ENCODE assay signal across 18 cellular contexts in the genomic region with DNA sequence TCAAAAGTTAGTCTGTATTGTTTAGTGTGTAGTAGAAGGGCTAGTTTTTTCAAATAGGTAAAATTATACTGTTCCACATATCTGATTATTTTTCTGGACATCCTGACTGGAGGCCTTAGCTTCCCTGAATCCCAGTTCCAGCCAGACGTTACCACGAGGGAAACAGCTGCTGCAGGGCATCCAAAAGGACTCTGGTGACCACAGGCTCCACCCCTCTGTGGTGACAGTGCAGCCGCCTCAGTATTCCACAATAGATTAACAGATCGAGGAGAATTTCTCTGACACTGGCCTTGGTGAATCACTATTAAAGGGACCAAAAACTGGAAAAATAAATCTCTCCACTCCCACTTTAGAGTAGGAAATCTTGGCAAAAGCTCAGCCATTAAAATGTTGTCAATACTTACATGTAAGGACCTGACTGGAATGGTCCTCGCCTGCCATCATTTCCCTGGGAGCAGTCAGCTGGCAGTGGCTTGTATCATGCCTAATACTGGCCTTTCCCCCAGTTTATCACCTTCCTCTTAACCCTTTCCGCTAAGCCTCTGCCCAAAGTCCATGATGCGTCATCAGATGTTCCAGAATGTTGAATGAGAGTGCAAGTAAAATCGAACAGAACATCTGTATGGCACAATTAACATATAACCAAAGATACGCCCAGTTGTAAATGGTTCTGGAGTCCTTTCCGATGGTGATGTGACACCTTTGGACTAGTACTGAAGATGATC. TPM values are rescaled to one million over a fixed set of nuclear protein-coding genes. Genes with fewer than 3 reads are reported as not detected.
DNase-seq lines count a peak whose midpoint lies in the region; ATAC-seq, FAIRE-seq and TF ChIP-seq lines count a peak whose summit lies in the region.
"Had no signal": no experiment of that assay in that cellular context is flagged by ENCODE, and none has a peak within 500 bp of the region (broad histone marks: within the 10 kb centered on the region; RNA-seq: fewer than 3 reads in every experiment).

No MANE protein-coding gene starts in this region.

- no peaks in the 10 kb centered on the region for H3K9me3 ChIP-seq in SK-N-SH
- H3K9me3 ChIP-seq: colonic mucosa, stomach had no signal

- H3K9ac ChIP-seq in SK-N-SH, result no peak overlapping the region

- ATAC-seq in SK-N-SH treated with all-trans-retinoic acid at 6 μM for 48 hours (no peak; the same call in 2 of the 3 replicates), HG03175 (IDR thresholded peaks at IDR 0.05; ENCODE audit: unreplicated experiment) (no peak)

- H3K36me3 ChIP-seq in SK-N-SH (replicated peaks in 1 of 2; ENCODE audit: control insufficient read depth in 1 of 2, insufficient read depth in 2 of 2, low read length in 1 of 2), result peaks cover 2 to 8% of the 10 kb centered on the region in 2 experiments
- H3K36me3 ChIP-seq: colonic mucosa had no signal

- peaks cover 2% of the 10 kb centered on the region for H3K9me3 Mint-ChIP-seq in glutamatergic neuron (ENCODE audit: unreplicated experiment)
- H3K9me3 Mint-ChIP-seq: immature natural killer cell, memory B cell had no signal

- DNase-seq in SK-N-SH (peak; percentile 37), SK-MEL-5 (ENCODE audit: low read depth, low spot score) (peak; percentile 40), glutamatergic neuron (peak; percentile 59), urothelium cell line (ENCODE audit: low spot score) (peak; percentile 11), NCI-H446 (lab: John Stamatoyannopoulos, UW) (no peak), NCI-H1436 treated with DMSO at 0.1 percent for 48 hours (lab: John Stamatoyannopoulos, UW) (no peak)
- DNase-seq: activated CD4-positive, alpha-beta T cell treated with anti-CD3 and anti-CD28 coated beads for 1 hour; activated CD8-positive, alpha-beta memory T cell treated with anti-CD3 and anti-CD28 coated beads, Interleukin-2, amount 50 U/mL, for 4 hours; activated naive CD4-positive, alpha-beta T cell; aorta; colonic mucosa; COR-L47; immature natural killer cell; stomach had no signal

- H3K36me3 Mint-ChIP-seq in glutamatergic neuron (ENCODE audit: unreplicated experiment), result peaks cover 4% of the 10 kb centered on the region
- H3K36me3 Mint-ChIP-seq: immature natural killer cell, memory B cell had no signal

- peak overlapping the region; percentile 30 for H3K27ac Mint-ChIP-seq in glutamatergic neuron (ENCODE audit: unreplicated experiment)
- H3K27ac Mint-ChIP-seq: immature natural killer cell, memory B cell had no signal

- H3K4me3 ChIP-seq in SK-N-SH (ENCODE audit: low read depth in 2 of 2, low read length in 1 of 2), result no peak overlapping the region
- H3K4me3 ChIP-seq: colonic mucosa, stomach had no signal

- 84% methylated on average over 8 of the region's 10 CpGs for WGBS in SK-N-SH (ENCODE audit: low lambda C conversion rate)

- H3K4me2 ChIP-seq in SK-N-SH, result no peak overlapping the region

- CTCF ChIA-PET in SK-N-SH (lab: Yijun Ruan, JAX), result interaction anchor here (1.8 kb wide), 1 partner anchor 11 kb away, joined by 7 read pairs; no protein-coding TSS in a partner anchor

- no peak overlapping the region for H3K27ac ChIP-seq in SK-N-SH (ENCODE audit: low read depth in 2 of 2, low read length in 1 of 2)
- H3K27ac ChIP-seq: colonic mucosa, stomach had no signal

- H3K4me3 Mint-ChIP-seq in glutamatergic neuron (ENCODE audit: unreplicated experiment), result no peak overlapping the region
- H3K4me3 Mint-ChIP-seq: immature natural killer cell, memory B cell had no signal

- H2AFZ ChIP-seq in SK-N-SH (ENCODE audit: low read depth), result no peak overlapping the region

- FAIRE-seq in urothelium cell line (lab: Jason Lieb, UNC), result no peak
- FAIRE-seq: endothelial cell of umbilical vein had no signal

- H3K27me3 ChIP-seq in SK-N-SH (ENCODE audit: insufficient read depth), result no peaks in the 10 kb centered on the region
- H3K27me3 ChIP-seq: colonic mucosa, stomach had no signal

- no peaks in the 10 kb centered on the region for H3K79me2 ChIP-seq in SK-N-SH (ENCODE audit: insufficient read depth)

- peaks cover 30% of the 10 kb centered on the region for H3K4me1 Mint-ChIP-seq in glutamatergic neuron (ENCODE audit: low read depth, unreplicated experiment)
- H3K4me1 Mint-ChIP-seq: immature natural killer cell, memory B cell had no signal

- POLR2A ChIA-PET in SK-N-SH (lab: Yijun Ruan, JAX), result no interaction called here

- TF ChIP-seq CTCF in SK-N-SH (IDR thresholded peaks at IDR 0.05), result no peak
- TF ChIP-seq CTCF in glutamatergic neuron (IDR thresholded peaks at IDR 0.05; ENCODE audit: partially characterized antibody, unreplicated experiment), result no peak

- no peaks in the 10 kb centered on the region for H3K9me2 ChIP-seq in SK-N-SH

- in situ Hi-C loops in SK-MEL-5 (cut with HindIII; ENCODE audit: low pct_unique_long_range_greater_than_20kb, low sequenced_read_pairs), result no loop called here

- no peaks in the 10 kb centered on the region for H4K20me1 ChIP-seq in SK-N-SH (ENCODE audit: insufficient read depth)

- no peaks in the 10 kb centered on the region for H3F3A ChIP-seq in SK-N-SH (replicated peaks; ENCODE audit: insufficient read depth)

- no peak for TF ChIP-seq RAD21 in SK-N-SH (IDR thresholded peaks at IDR 0.05; ENCODE audit: low read length)

- peaks cover 0 to 12% of the 10 kb centered on the region in 2 experiments; a peak in 1 of 4 replicates for H3K4me1 ChIP-seq in SK-N-SH (ENCODE audit: control insufficient read depth in 1 of 2, insufficient read depth in 2 of 2, low read depth in 1 of 2, low read length in 1 of 2)
- H3K4me1 ChIP-seq: colonic mucosa, stomach had no signal

- peaks cover 2% of the 10 kb centered on the region for H3K27me3 Mint-ChIP-seq in glutamatergic neuron (ENCODE audit: unreplicated experiment)

- no peak for TF ChIP-seq EP300 in SK-N-SH (IDR thresholded peaks at IDR 0.05; ENCODE audit: borderline replicate concordance in 1 of 2, low read depth in 1 of 2, low read length in 1 of 2)

TF ChIP-seq in SK-N-SH, 30 proteins besides CTCF, POLR2A, EP300 and RAD21:
- TF ChIP-seq CHD2 (IDR thresholded peaks at IDR 0.05; ENCODE audit: low read length, partially characterized antibody) (no peak), FOXM1 (IDR thresholded peaks at IDR 0.05; ENCODE audit: low read depth) (no peak), MXI1 (IDR thresholded peaks at IDR 0.05; ENCODE audit: low read depth, low read length) (0 out of 2 replicates have a peak, but pooled peaks have one; percentile 21)

TF ChIP-seq in SK-N-SH treated with all-trans-retinoic acid at 6 μM for 48 hours, 23 proteins besides CTCF, POLR2A, EP300 and RAD21 (continues in another document):
- TF ChIP-seq TOX (CRISPR knock-in tag; IDR thresholded peaks at IDR 0.05; ENCODE audit: borderline replicate concordance), result no peak
- TF ChIP-seq ZFP3 (CRISPR knock-in tag; IDR thresholded peaks at IDR 0.05), result no peak
- TF ChIP-seq, protein P1, sequence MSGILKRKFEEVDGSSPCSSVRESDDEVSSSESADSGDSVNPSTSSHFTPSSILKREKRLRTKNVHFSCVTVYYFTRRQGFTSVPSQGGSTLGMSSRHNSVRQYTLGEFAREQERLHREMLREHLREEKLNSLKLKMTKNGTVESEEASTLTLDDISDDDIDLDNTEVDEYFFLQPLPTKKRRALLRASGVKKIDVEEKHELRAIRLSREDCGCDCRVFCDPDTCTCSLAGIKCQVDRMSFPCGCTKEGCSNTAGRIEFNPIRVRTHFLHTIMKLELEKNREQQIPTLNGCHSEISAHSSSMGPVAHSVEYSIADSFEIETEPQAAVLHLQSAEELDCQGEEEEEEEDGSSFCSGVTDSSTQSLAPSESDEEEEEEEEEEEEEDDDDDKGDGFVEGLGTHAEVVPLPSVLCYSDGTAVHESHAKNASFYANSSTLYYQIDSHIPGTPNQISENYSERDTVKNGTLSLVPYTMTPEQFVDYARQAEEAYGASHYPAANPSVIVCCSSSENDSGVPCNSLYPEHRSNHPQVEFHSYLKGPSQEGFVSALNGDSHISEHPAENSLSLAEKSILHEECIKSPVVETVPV (CRISPR knock-in tag; IDR thresholded peaks at IDR 0.05), result no peak
- no peak for TF ChIP-seq ZNF8 (CRISPR knock-in tag; IDR thresholded peaks at IDR 0.05)
- TF ChIP-seq OSR1 (CRISPR knock-in tag; IDR thresholded peaks at IDR 0.05), result no peak
- TF ChIP-seq, protein P2, sequence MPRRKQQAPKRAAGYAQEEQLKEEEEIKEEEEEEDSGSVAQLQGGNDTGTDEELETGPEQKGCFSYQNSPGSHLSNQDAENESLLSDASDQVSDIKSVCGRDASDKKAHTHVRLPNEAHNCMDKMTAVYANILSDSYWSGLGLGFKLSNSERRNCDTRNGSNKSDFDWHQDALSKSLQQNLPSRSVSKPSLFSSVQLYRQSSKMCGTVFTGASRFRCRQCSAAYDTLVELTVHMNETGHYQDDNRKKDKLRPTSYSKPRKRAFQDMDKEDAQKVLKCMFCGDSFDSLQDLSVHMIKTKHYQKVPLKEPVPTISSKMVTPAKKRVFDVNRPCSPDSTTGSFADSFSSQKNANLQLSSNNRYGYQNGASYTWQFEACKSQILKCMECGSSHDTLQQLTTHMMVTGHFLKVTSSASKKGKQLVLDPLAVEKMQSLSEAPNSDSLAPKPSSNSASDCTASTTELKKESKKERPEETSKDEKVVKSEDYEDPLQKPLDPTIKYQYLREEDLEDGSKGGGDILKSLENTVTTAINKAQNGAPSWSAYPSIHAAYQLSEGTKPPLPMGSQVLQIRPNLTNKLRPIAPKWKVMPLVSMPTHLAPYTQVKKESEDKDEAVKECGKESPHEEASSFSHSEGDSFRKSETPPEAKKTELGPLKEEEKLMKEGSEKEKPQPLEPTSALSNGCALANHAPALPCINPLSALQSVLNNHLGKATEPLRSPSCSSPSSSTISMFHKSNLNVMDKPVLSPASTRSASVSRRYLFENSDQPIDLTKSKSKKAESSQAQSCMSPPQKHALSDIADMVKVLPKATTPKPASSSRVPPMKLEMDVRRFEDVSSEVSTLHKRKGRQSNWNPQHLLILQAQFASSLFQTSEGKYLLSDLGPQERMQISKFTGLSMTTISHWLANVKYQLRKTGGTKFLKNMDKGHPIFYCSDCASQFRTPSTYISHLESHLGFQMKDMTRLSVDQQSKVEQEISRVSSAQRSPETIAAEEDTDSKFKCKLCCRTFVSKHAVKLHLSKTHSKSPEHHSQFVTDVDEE (CRISPR knock-in tag; IDR thresholded peaks at IDR 0.05), result no peak
- TF ChIP-seq SNAI2 (CRISPR knock-in tag; IDR thresholded peaks at IDR 0.05), result no peak
- TF ChIP-seq ISL1 (CRISPR knock-in tag; IDR thresholded peaks at IDR 0.05), result no peak

RNA-seq across cellular contexts. Expression of a gene that starts 31.6 kb away (rescaled TPM):
- polyA plus RNA-seq in SK-N-SH (2012; rRNA removed), result 0.36 and 0.44 TPM in 2 replicates
- polyA plus RNA-seq in SK-N-SH (2012; cell fraction: cytosol; rRNA removed), result 0.30 and 0.33 TPM in 2 replicates
- polyA plus RNA-seq in SK-N-SH (2012; cell fraction: nucleus; rRNA removed), result 0.20 and 0.93 TPM in 2 replicates
- 0.08 and 0.13 TPM in 2 replicates for total RNA-seq in SK-MEL-5 (2014; rRNA removed; shearing (Covaris generic))
- 0.04 and 0.11 TPM in 2 replicates for polyA plus RNA-seq in SK-MEL-5 (2015; cell fraction: cytosol; rRNA removed)
- polyA plus RNA-seq in SK-MEL-5 (2015; cell fraction: nucleus; rRNA removed), result not detected in 2 replicates
- 1.3 TPM for total RNA-seq in glutamatergic neuron (ENCODE audit: unreplicated experiment)
- total RNA-seq: colonic mucosa, endothelial cell of umbilical vein had no signal
- polyA plus RNA-seq: immature natural killer cell had no signal

Comparison
In these comparisons a context has a peak if more than half of its experiments do, and no peak if none do; other contexts are left out.
1. DNase-seq: peak in SK-N-SH (single experiment), SK-MEL-5 (single experiment), glutamatergic neuron (single experiment) and urothelium cell line (single experiment); none in NCI-H446 (0 of 2) and NCI-H1436 treated with DMSO at 0.1 percent for 48 hours (single experiment).